ENCODE assay signal across 17 cellular contexts in the genomic region with DNA sequence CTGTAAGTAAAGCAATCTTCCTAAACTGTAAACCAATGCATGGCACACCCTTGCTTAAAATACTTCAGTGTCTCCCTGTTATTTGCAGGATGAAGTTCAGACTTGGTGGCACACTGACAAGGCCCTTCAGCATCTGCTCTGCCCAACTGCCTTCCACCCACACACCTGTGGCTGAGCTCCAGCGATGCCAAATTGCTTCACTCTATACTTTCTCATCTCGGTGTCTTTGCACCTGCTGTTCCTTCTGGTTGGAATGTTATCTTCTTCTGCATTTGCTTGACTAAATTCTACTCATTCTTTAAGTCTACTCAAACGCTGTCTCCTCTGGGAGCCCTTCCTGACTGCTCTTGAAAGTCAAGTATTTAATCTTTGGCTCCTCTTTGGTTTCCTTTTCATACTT.
A peak's percentile ranks its signal among the peaks of the same experiment; 100 is the strongest.
DNase-seq lines count a peak whose midpoint lies in the region; ATAC-seq and TF ChIP-seq lines count a peak whose summit lies in the region.
"Had no signal": no experiment of that assay in that cellular context is flagged by ENCODE, and none has a peak within 500 bp of the region (broad histone marks: within the 10 kb centered on the region; RNA-seq: fewer than 3 reads in every experiment).

No MANE protein-coding gene starts in this region.

- intact Hi-C loops in naive thymus-derived CD4-positive, alpha-beta T cell (cut with micrococcal nuclease) = loop anchor here in 1 of 2 donors (2.0 kb wide), 1 partner anchor 109 kb away; no protein-coding TSS in a partner anchor

- H3K4me1 Mint-ChIP-seq in T-cell = peaks cover 8 to 29% (median 28%) of the 10 kb centered on the region in 3 donors
- peaks cover 5 to 11% (median 7%) of the 10 kb centered on the region in 7 donors for H3K4me1 Mint-ChIP-seq in naive thymus-derived CD4-positive, alpha-beta T cell

- H3K27me3 Mint-ChIP-seq in T-cell = no peaks in the 10 kb centered on the region
- H3K27me3 Mint-ChIP-seq in naive thymus-derived CD4-positive, alpha-beta T cell = no peaks in the 10 kb centered on the region

- H3K4me3 ChIP-seq in naive thymus-derived CD4-positive, alpha-beta T cell (ENCODE audit: low read length) = no peak overlapping the region
- H3K4me3 ChIP-seq: right lobe of liver had no signal

- H3K9me3 Mint-ChIP-seq in T-cell = no peaks in the 10 kb centered on the region
- no peaks in the 10 kb centered on the region for H3K9me3 Mint-ChIP-seq in naive thymus-derived CD4-positive, alpha-beta T cell
- H3K9me3 Mint-ChIP-seq: nephron had no signal

- H3K27ac ChIP-seq in naive thymus-derived CD4-positive, alpha-beta T cell (ENCODE audit: low read depth, low read length) = no peak overlapping the region
- H3K27ac ChIP-seq: right lobe of liver, WERI-Rb-1 had no signal

- peak in 3 of 4 experiments; percentile 31 to 41 (median 40) for ATAC-seq in T-cell (replicated peaks in 1 of 4)
- peak; percentile 35 for ATAC-seq in esophagus mucosa
- ATAC-seq in naive thymus-derived CD4-positive, alpha-beta T cell = no peak
- no peak for ATAC-seq in HG03571 (IDR thresholded peaks at IDR 0.05; ENCODE audit: unreplicated experiment)

- in situ Hi-C loops in GM13977 (cut with MboI; ENCODE audit: low pct_unique_long_range_greater_than_20kb, low sequenced_read_pairs, unreplicated experiment) = no loop called here

- H3K36me3 ChIP-seq in naive thymus-derived CD4-positive, alpha-beta T cell (ENCODE audit: control insufficient read depth in 2 of 3, insufficient read depth in 3 of 3, low read length in 3 of 3) = no peaks in the 10 kb centered on the region
- H3K36me3 ChIP-seq: right lobe of liver, WERI-Rb-1 had no signal

- TF ChIP-seq CTCF in GM13977 (IDR thresholded peaks at IDR 0.05; ENCODE audit: extremely low read depth, insufficient read depth, missing control alignments) = no peak

- no peak overlapping the region for H3K27ac Mint-ChIP-seq in T-cell
- H3K27ac Mint-ChIP-seq in naive thymus-derived CD4-positive, alpha-beta T cell = no peak overlapping the region
- H3K27ac Mint-ChIP-seq: nephron had no signal

- no peaks in the 10 kb centered on the region for H3K27me3 ChIP-seq in naive thymus-derived CD4-positive, alpha-beta T cell (ENCODE audit: control insufficient read depth in 2 of 2, insufficient read depth in 2 of 2, low read length in 2 of 2)
- H3K27me3 ChIP-seq: right lobe of liver had no signal

- CTCF ChIA-PET in T-cell (lab: Charles Lee) = no interaction called here
- CTCF ChIA-PET in naive thymus-derived CD4-positive, alpha-beta T cell (lab: Charles Lee) = no interaction called here

- no peaks in the 10 kb centered on the region for H3K9me3 ChIP-seq in naive thymus-derived CD4-positive, alpha-beta T cell (ENCODE audit: control insufficient read depth in 2 of 3, low read length in 3 of 3)
- H3K9me3 ChIP-seq: right lobe of liver had no signal

- POLR2A ChIA-PET in T-cell (lab: Charles Lee) = interaction anchor here in 1 of 2 donors (0.6 kb wide), 1 partner anchor 25 kb away, joined by 3 read pairs; no protein-coding TSS in a partner anchor
- POLR2A ChIA-PET in naive thymus-derived CD4-positive, alpha-beta T cell (lab: Charles Lee) = no interaction called here

- no peaks in the 10 kb centered on the region for H3K4me1 ChIP-seq in naive thymus-derived CD4-positive, alpha-beta T cell (ENCODE audit: control insufficient read depth in 2 of 2, insufficient read depth in 2 of 2, low read length in 2 of 2)
- H3K4me1 ChIP-seq: right lobe of liver had no signal

- peak; percentile 19 for DNase-seq in activated naive CD4-positive, alpha-beta T cell treated with Interleukin-2 at 50 U/mL for 16 hours
- no peak for DNase-seq in activated naive CD4-positive, alpha-beta T cell (lab: John Stamatoyannopoulos, UW)
- no peak for DNase-seq in T-cell
- DNase-seq in superior temporal gyrus (ENCODE audit: extremely low spot score) = peak; percentile 54
- no peak for DNase-seq in GM13977 (ENCODE audit: low spot score)
- no peak for DNase-seq in naive thymus-derived CD4-positive, alpha-beta T cell
- DNase-seq: activated CD8-positive, alpha-beta memory T cell treated with anti-CD3 and anti-CD28 coated beads, Interleukin-2, amount 50 U/mL, for 4 hours; cortex of kidney; H7; NCI-H1436; NCI-H510A; right lobe of liver; stimulated activated naive CD4-positive, alpha-beta T cell treated with Interleukin-2 at 50 U/mL for 16 hours; WERI-Rb-1 had no signal

- no peak overlapping the region for H3K4me3 Mint-ChIP-seq in T-cell
- H3K4me3 Mint-ChIP-seq in naive thymus-derived CD4-positive, alpha-beta T cell = no peak overlapping the region
- H3K4me3 Mint-ChIP-seq: nephron had no signal

- peaks cover 5% of the 10 kb centered on the region for H3K36me3 Mint-ChIP-seq in T-cell
- H3K36me3 Mint-ChIP-seq in naive thymus-derived CD4-positive, alpha-beta T cell = peaks cover 0 to 5% (median 0%) of the 10 kb centered on the region in 5 donors

Comparison
In these comparisons a context has a peak if more than half of its experiments do, and no peak if none do; other contexts are left out.
1. DNase-seq: peak in activated naive CD4-positive, alpha-beta T cell treated with Interleukin-2 at 50 U/mL for 16 hours (single experiment) and superior temporal gyrus (single experiment); none in activated naive CD4-positive, alpha-beta T cell (0 of 4), T-cell (0 of 34), GM13977 (single experiment) and naive thymus-derived CD4-positive, alpha-beta T cell (0 of 9).
2. ATAC-seq: peak in T-cell (3 of 4) and esophagus mucosa (single experiment); none in naive thymus-derived CD4-positive, alpha-beta T cell (single experiment) and HG03571 (single experiment).